Comparison of ENCODE assay signal across 24 cellular contexts in the genomic region with DNA sequence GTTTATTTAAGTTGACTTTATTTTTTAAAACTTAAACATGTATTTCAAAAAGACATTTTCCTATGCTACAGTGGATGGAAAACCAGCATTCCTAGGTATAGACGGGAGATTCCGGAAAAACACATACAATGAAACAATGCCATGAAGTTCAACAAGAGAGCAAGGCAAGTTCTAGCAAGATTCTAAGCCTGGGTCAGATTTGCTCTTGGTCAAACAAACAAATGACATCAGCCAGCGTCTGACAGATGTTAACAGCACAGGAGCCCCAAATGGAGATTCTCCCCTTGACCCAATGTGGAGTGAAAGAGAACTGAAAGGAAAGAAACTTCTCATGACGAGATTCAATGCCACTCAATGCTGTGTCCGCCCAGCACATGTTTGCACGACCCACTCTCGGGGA.
DNase-seq lines count a peak whose midpoint lies in the region; ATAC-seq and TF ChIP-seq lines count a peak whose summit lies in the region.
"Had no signal": no experiment of that assay in that cellular context is flagged by ENCODE, and none has a peak within 500 bp of the region (broad histone marks: within the 10 kb centered on the region; RNA-seq: fewer than 3 reads in every experiment).

No MANE protein-coding gene starts in this region.

- intact Hi-C loops in esophagus squamous epithelium (cut with DNase I) (no loop called here), prostate gland (cut with DNase I) (no loop called here)

- H3K36me3 Mint-ChIP-seq in HFFc6 (ENCODE audit: low read depth), result peaks cover 62% of the 10 kb centered on the region

- peaks cover 91% of the 10 kb centered on the region for H3K4me1 Mint-ChIP-seq in HFFc6 (ENCODE audit: low read depth)

- H3K27ac ChIP-seq in RWPE2 (ENCODE audit: poor library complexity, severe bottlenecking) (peak overlapping the region; percentile 20), esophagus squamous epithelium (peak overlapping the region in 3 of 4 donors; percentile 32 to 75 (median 56)), prostate gland (peak overlapping the region in 1 of 2 donors; percentile 18)
- H3K27ac ChIP-seq: KMS-11 had no signal

- H3K4me3 ChIP-seq in RWPE2 (ENCODE audit: severe bottlenecking), result no peak overlapping the region
- H3K4me3 ChIP-seq in esophagus squamous epithelium, result no peak overlapping the region
- H3K4me3 ChIP-seq in prostate gland, result no peak overlapping the region
- H3K4me3 ChIP-seq: BLaER1 treated with 17β-estradiol and CSF1 and Interleukin-3, amounts not matched to agents 10 nM and 100 nM; HAP-1 had no signal

- no peaks in the 10 kb centered on the region for H3K27me3 ChIP-seq in RWPE2 (ENCODE audit: insufficient read depth, poor library complexity, severe bottlenecking)
- H3K27me3 ChIP-seq in esophagus squamous epithelium, result no peaks in the 10 kb centered on the region
- H3K27me3 ChIP-seq in prostate gland (replicated peaks; ENCODE audit: insufficient read depth), result no peaks in the 10 kb centered on the region
- H3K27me3 ChIP-seq: BLaER1 treated with 17β-estradiol and CSF1 and Interleukin-3, amounts not matched to agents 10 nM and 100 nM had no signal

- peak overlapping the region; percentile 48; the same call in 1 of the 2 replicates for H3K27ac Mint-ChIP-seq in HFFc6
- H3K27ac Mint-ChIP-seq: CD4-positive, alpha-beta T cell; IgD-negative memory B cell had no signal

- H3K4me1 ChIP-seq in RWPE2 (ENCODE audit: insufficient read depth, poor library complexity, severe bottlenecking), result peaks cover 21% of the 10 kb centered on the region
- H3K4me1 ChIP-seq in esophagus squamous epithelium, result peaks cover 29 to 98% (median 82%) of the 10 kb centered on the region in 3 donors
- H3K4me1 ChIP-seq in prostate gland (replicated peaks), result no peaks in the 10 kb centered on the region
- H3K4me1 ChIP-seq: HAP-1 had no signal

- peaks cover 4% of the 10 kb centered on the region for H3K27me3 Mint-ChIP-seq in HFFc6 (ENCODE audit: insufficient read depth)
- H3K27me3 Mint-ChIP-seq: CD4-positive, alpha-beta T cell; IgD-negative memory B cell had no signal

- WGBS in esophagus squamous epithelium, 2 donors, result 35 to 49% methylated on average over 7 of the region's 7 CpGs
- 56% methylated on average over 7 of the region's 7 CpGs for WGBS in prostate gland

- no peak for TF ChIP-seq POLR2A in esophagus squamous epithelium (IDR thresholded peaks at IDR 0.05)
- TF ChIP-seq POLR2A in prostate gland (IDR thresholded peaks at IDR 0.05), result no peak

- no peak for DNase-seq in HFFc6
- no peak for DNase-seq in RWPE2 (ENCODE audit: low spot score)
- no peak for DNase-seq in esophagus squamous epithelium (lab: John Stamatoyannopoulos, UW)
- peak; percentile 32 for DNase-seq in prostate gland (ENCODE audit: low spot score)
- DNase-seq in stimulated activated CD4-positive, alpha-beta T cell treated with anti-CD3 and anti-CD28 coated beads, Interleukin-15, amount 100 ng/mL, for 24 hours, result no peak
- DNase-seq in NCI-H446 (lab: John Stamatoyannopoulos, UW), result no peak
- DNase-seq in NCI-H1092 (lab: John Stamatoyannopoulos, UW), result no peak
- DNase-seq in NCI-H2227 (lab: John Stamatoyannopoulos, UW; ENCODE audit: unreplicated experiment), result no peak
- DNase-seq: CD4-positive, alpha-beta T cell; GOT3; NCI-H1092 treated with DMSO at 0.1 percent for 48 hours; NCI-H1436; NCI-H187; NCI-H2081 treated with DMSO at 0.1 percent for 48 hours; NCI-H2171 treated with DMSO at 0.1 percent for 48 hours; NCI-H524 treated with DMSO at 0.1 percent for 48 hours; NCI-H82; NK-92 treated with Interleukin-12 subunit alpha and Interleukin-12 subunit beta, amount 100 ng/mL, for 24 hours; PC-3; Right ventricle myocardium superior had no signal

- no peak for TF ChIP-seq CTCF in HFFc6 (IDR thresholded peaks at IDR 0.05)
- TF ChIP-seq CTCF in RWPE2 (IDR thresholded peaks at IDR 0.05; ENCODE audit: poor library complexity, severe bottlenecking), result no peak
- no peak for TF ChIP-seq CTCF in esophagus squamous epithelium (IDR thresholded peaks at IDR 0.05)
- no peak for TF ChIP-seq CTCF in prostate gland (IDR thresholded peaks at IDR 0.05)

- H3K9me3 ChIP-seq in RWPE2 (ENCODE audit: severe bottlenecking) (no peaks in the 10 kb centered on the region), esophagus squamous epithelium (no peaks in the 10 kb centered on the region), prostate gland (no peaks in the 10 kb centered on the region)
- H3K9me3 ChIP-seq: BLaER1 treated with 17β-estradiol and CSF1 and Interleukin-3, amounts not matched to agents 10 nM and 100 nM; HAP-1 had no signal

- peaks cover 13% of the 10 kb centered on the region for H3K36me3 ChIP-seq in RWPE2 (ENCODE audit: low read depth)
- peaks cover 0 to 42% (median 0%) of the 10 kb centered on the region in 3 donors for H3K36me3 ChIP-seq in esophagus squamous epithelium
- no peaks in the 10 kb centered on the region for H3K36me3 ChIP-seq in prostate gland
- H3K36me3 ChIP-seq: HAP-1 had no signal

- peak; percentile 52 for ATAC-seq in RWPE2 (ENCODE audit: low read depth)
- ATAC-seq: PC-3 had no signal

- H3K4me3 Mint-ChIP-seq in HFFc6, result peak overlapping the region; percentile 24; the same call in 1 of the 2 replicates
- H3K4me3 Mint-ChIP-seq: CD4-positive, alpha-beta T cell; IgD-negative memory B cell had no signal

- no peaks in the 10 kb centered on the region for H3K9me3 Mint-ChIP-seq in HFFc6
- H3K9me3 Mint-ChIP-seq: CD4-positive, alpha-beta T cell; IgD-negative memory B cell had no signal
